32 cellular contexts compared by ENCODE assay signal in the genomic region with DNA sequence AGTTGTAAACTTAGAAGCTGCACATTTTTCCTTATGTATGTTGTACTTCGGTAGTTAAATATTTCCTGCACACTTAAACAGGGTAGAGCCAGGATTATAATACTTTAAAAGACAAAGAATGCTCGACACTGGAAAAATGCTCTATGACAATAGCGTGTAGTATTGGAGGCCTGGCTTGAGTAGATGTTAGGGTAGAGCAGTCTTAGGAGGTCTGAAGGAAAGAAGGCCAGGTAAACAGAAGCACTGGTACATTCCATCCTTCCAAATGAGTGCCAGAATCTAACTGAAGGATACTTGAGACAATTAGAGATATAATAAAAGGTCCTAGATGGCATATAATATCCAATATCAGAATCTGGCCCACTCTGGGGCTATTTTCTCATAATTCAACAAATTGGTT. TPM values are rescaled to one million over a fixed set of nuclear protein-coding genes. Genes with fewer than 3 reads are reported as not detected.
"Had no signal": no experiment of that assay in that cellular context is flagged by ENCODE, and none has a peak within 500 bp of the region (broad histone marks: within the 10 kb centered on the region; RNA-seq: fewer than 3 reads in every experiment).

No MANE protein-coding gene starts in this region.

- H3K36me3 ChIP-seq: colonic mucosa, esophagus muscularis mucosa, gastroesophageal sphincter, heart left ventricle, lower lobe of right lung, prostate gland, right atrium auricular region, thoracic aorta, tibial nerve, upper lobe of left lung, uterus had no signal

- H3K9me3 ChIP-seq: colonic mucosa, esophagus muscularis mucosa, gastroesophageal sphincter, heart left ventricle, lower lobe of right lung, prostate gland, right atrium auricular region, thoracic aorta, tibial nerve, upper lobe of left lung, uterus had no signal

- H3K9me3 Mint-ChIP-seq: dendritic cell treated with granulocyte-macrophage colony-stimulating factor and Interleukin-4, amounts not matched to agents 40 ng/mL and 50 ng/mL, for 4 days; natural killer cell had no signal

- H3K4me1 Mint-ChIP-seq: natural killer cell; stimulated activated memory B cell treated with anti-CD40 and anti-IgM and Interleukin-4, amounts not matched to agents 10 μg/mL and 1 μg/mL and 100 μg/mL, for 72 hours had no signal

- DNase-seq: colonic mucosa; effector memory CD4-positive, alpha-beta T cell; foreskin keratinocyte; heart left ventricle; hippocampal formation; left cardiac atrium; left ventricle myocardium superior; lower lobe of right lung; natural killer cell; stimulated activated CD4-positive, alpha-beta T cell treated with anti-CD3 and anti-CD28 coated beads, Interleukin-4, amount 100 ng/mL, for 4 hours; stimulated activated naive CD8-positive, alpha-beta T cell treated with anti-CD3 and anti-CD28 coated beads, Interleukin-15, Interleukin-2, amounts not matched to agents 100 U/mL and 50 U/mL, for 24 hours; substantia nigra; upper lobe of left lung; uterus had no signal

- H3K27me3 ChIP-seq: colonic mucosa, esophagus muscularis mucosa, foreskin keratinocyte, gastroesophageal sphincter, right atrium auricular region, tibial nerve, upper lobe of left lung, uterus had no signal

- H3K4me1 ChIP-seq: colonic mucosa, foreskin keratinocyte, gastroesophageal sphincter, lower lobe of right lung, prostate gland, right atrium auricular region, tibial nerve, upper lobe of left lung, uterus had no signal

- H3K27ac Mint-ChIP-seq: dendritic cell treated with granulocyte-macrophage colony-stimulating factor and Interleukin-4, amounts not matched to agents 40 ng/mL and 50 ng/mL, for 4 days; natural killer cell; stimulated activated memory B cell treated with anti-CD40 and anti-IgM and Interleukin-4, amounts not matched to agents 10 μg/mL and 1 μg/mL and 100 μg/mL, for 72 hours had no signal

- H3K4me3 ChIP-seq: colonic mucosa, esophagus muscularis mucosa, gastroesophageal sphincter, heart left ventricle, lower lobe of right lung, prostate gland, right atrium auricular region, thoracic aorta, tibial nerve, upper lobe of left lung, uterus had no signal

- H3K4me3 Mint-ChIP-seq: dendritic cell treated with granulocyte-macrophage colony-stimulating factor and Interleukin-4, amounts not matched to agents 40 ng/mL and 50 ng/mL, for 4 days; natural killer cell; neural crest cell; stimulated activated memory B cell treated with anti-CD40 and anti-IgM and Interleukin-4, amounts not matched to agents 10 μg/mL and 1 μg/mL and 100 μg/mL, for 72 hours had no signal

- H3K36me3 Mint-ChIP-seq: natural killer cell; stimulated activated memory B cell treated with anti-CD40 and anti-IgM and Interleukin-4, amounts not matched to agents 10 μg/mL and 1 μg/mL and 100 μg/mL, for 72 hours had no signal

- H3K27ac ChIP-seq: colonic mucosa, esophagus muscularis mucosa, foreskin keratinocyte, gastroesophageal sphincter, lower lobe of right lung, prostate gland, right atrium auricular region, thoracic aorta, tibial nerve had no signal

- ATAC-seq: foreskin keratinocyte; gastroesophageal sphincter; heart left ventricle; left cardiac atrium; left ventricle myocardium superior; natural killer cell; sciatic nerve; stimulated activated memory B cell treated with anti-CD40 and anti-IgM and Interleukin-4, amounts not matched to agents 10 μg/mL and 1 μg/mL and 100 μg/mL, for 72 hours; stimulated activated naive CD8-positive, alpha-beta T cell treated with anti-CD3 and anti-CD28 coated beads, Interleukin-15, Interleukin-2, amounts not matched to agents 100 U/mL and 50 U/mL, for 24 hours had no signal

- H3K27me3 Mint-ChIP-seq: dendritic cell treated with granulocyte-macrophage colony-stimulating factor and Interleukin-4, amounts not matched to agents 40 ng/mL and 50 ng/mL, for 4 days; stimulated activated memory B cell treated with anti-CD40 and anti-IgM and Interleukin-4, amounts not matched to agents 10 μg/mL and 1 μg/mL and 100 μg/mL, for 72 hours had no signal

RNA-seq across cellular contexts. Expression of gene ATXN3L, which starts 42.3 kb away (rescaled TPM):
- total RNA-seq: chondrocyte, colonic mucosa, endothelial cell of umbilical vein, epithelial cell of proximal tubule, esophagus muscularis mucosa, fibroblast of lung, foreskin keratinocyte, gastroesophageal sphincter, heart left ventricle, kidney epithelial cell, left cardiac atrium, left ventricle myocardium superior, lower lobe of right lung, mesenteric fat pad, mononuclear cell, natural killer cell, neural crest cell, osteoblast, prostate gland, right atrium auricular region, sciatic nerve, thoracic aorta, tibial nerve, upper lobe of left lung, uterus had no signal
